ENCODE assay signal across 28 cellular contexts in genomic region chr7:132854238-132854637, GRCh38.
DNase-seq lines count a peak whose midpoint lies in the region; ATAC-seq, FAIRE-seq and TF ChIP-seq lines count a peak whose summit lies in the region.
"Had no signal": no experiment of that assay in that cellular context is flagged by ENCODE, and none has a peak within 500 bp of the region (broad histone marks: within the 10 kb centered on the region; RNA-seq: fewer than 3 reads in every experiment).

No MANE protein-coding gene starts in this region.

- no peak for TF ChIP-seq RAD21 in HepG2 (CRISPR knock-in tag; IDR thresholded peaks at IDR 0.05)
- no peak for TF ChIP-seq RAD21 in IMR-90 (IDR thresholded peaks at IDR 0.05; ENCODE audit: low read length)
- TF ChIP-seq RAD21 in H1 (IDR thresholded peaks at IDR 0.05 in 1 of 2, conservative IDR thresholded peaks at IDR 0.05 in 1 of 2; ENCODE audit: low read depth in 2 of 2, low read length in 2 of 2): no peak

- H2BK120ac ChIP-seq in IMR-90 (ENCODE audit: low read depth, low read length): no peak overlapping the region
- no peak overlapping the region for H2BK120ac ChIP-seq in H1 (replicated peaks; ENCODE audit: low read depth, low read length)

- H3K27ac ChIP-seq in HepG2 (ENCODE audit: extremely low read length, insufficient read depth, low read length) (no peak overlapping the region), right lobe of liver (no peak overlapping the region), IMR-90 (ENCODE audit: insufficient read depth, low read length) (no peak overlapping the region), H1 (ENCODE audit: low read depth, low read length) (no peak overlapping the region)
- H3K27ac ChIP-seq: BLaER1 had no signal

- H3K9me1 ChIP-seq in IMR-90 (ENCODE audit: insufficient read depth, low read length): 0 out of 2 replicates have a peak, but pooled peaks cover 3% of the 10 kb centered on the region

- H3K4me3 ChIP-seq in HepG2 (replicated peaks in 1 of 3; ENCODE audit: insufficient read depth in 1 of 3, low read depth in 2 of 3, low read length in 3 of 3): no peak overlapping the region
- no peak overlapping the region for H3K4me3 ChIP-seq in right lobe of liver
- no peak overlapping the region for H3K4me3 ChIP-seq in IMR-90 (ENCODE audit: insufficient read depth, low read depth, low read length)
- no peak overlapping the region for H3K4me3 ChIP-seq in adipocyte (ENCODE audit: low read length)
- H3K4me3 ChIP-seq in H1 (ENCODE audit: extremely low read depth in 1 of 4, insufficient read depth in 2 of 4, low read depth in 3 of 4, low read length in 4 of 4): no peak overlapping the region
- H3K4me3 ChIP-seq: BLaER1 had no signal

- H3K27me3 ChIP-seq in HepG2 (ENCODE audit: control insufficient read depth in 1 of 2, insufficient read depth in 2 of 2, low read length in 2 of 2): no peaks in the 10 kb centered on the region
- no peaks in the 10 kb centered on the region for H3K27me3 ChIP-seq in right lobe of liver
- H3K27me3 ChIP-seq in IMR-90 (ENCODE audit: control insufficient read depth, insufficient read depth, low read length): no peaks in the 10 kb centered on the region
- no peaks in the 10 kb centered on the region for H3K27me3 ChIP-seq in adipocyte (replicated peaks; ENCODE audit: control insufficient read depth, insufficient read depth, low read length)
- peaks cover 0 to 3% (median 0%) of the 10 kb centered on the region in 4 experiments; a peak in 1 of 7 replicates for H3K27me3 ChIP-seq in H1 (replicated peaks in 1 of 4; ENCODE audit: control insufficient read depth in 3 of 4, extremely low read depth in 1 of 4, insufficient read depth in 3 of 4, low read length in 3 of 4)
- H3K27me3 ChIP-seq: BE2C, BLaER1 had no signal

- H3K4me3 Mint-ChIP-seq in activated CD4-positive, alpha-beta T cell treated with anti-CD3 and anti-CD28 coated beads for 36 hours: no peak overlapping the region
- H3K4me3 Mint-ChIP-seq: CD14-positive monocyte; CD4-positive, alpha-beta memory T cell; CD4-positive, CD25-positive, alpha-beta regulatory T cell; CD8-positive, alpha-beta memory T cell had no signal

- BruUV-seq in HepG2 (replicated peaks; lab: Mats Ljungman, UMichigan) (no TSS peak), IMR-90 (replicated peaks; lab: Mats Ljungman, UMichigan) (no TSS peak)

- H2BK12ac ChIP-seq in H1 (ENCODE audit: low read depth, low read length): no peak overlapping the region

- TF ChIP-seq EP300 in HepG2 (IDR thresholded peaks at IDR 0.05; ENCODE audit: low read depth in 2 of 2, low read length in 2 of 2) (no peak), HepG2 (CRISPR knock-in tag; IDR thresholded peaks at IDR 0.05; ENCODE audit: borderline replicate concordance) (no peak), H1 (IDR thresholded peaks at IDR 0.05; ENCODE audit: borderline replicate concordance in 1 of 2, low read depth in 2 of 2, low read length in 2 of 2) (no peak)

- H2AFZ ChIP-seq in HepG2 (ENCODE audit: low read length): no peak overlapping the region
- no peak overlapping the region for H2AFZ ChIP-seq in IMR-90 (replicated peaks; ENCODE audit: low read length, poor library complexity)
- no peak overlapping the region for H2AFZ ChIP-seq in H1 (ENCODE audit: low read length)

- H2AK9ac ChIP-seq in IMR-90 (replicated peaks; ENCODE audit: low read depth, low read length, poor library complexity): no peak overlapping the region

- H3K9me3 Mint-ChIP-seq in activated CD4-positive, alpha-beta T cell treated with anti-CD3 and anti-CD28 coated beads for 36 hours (ENCODE audit: low read depth): no peaks in the 10 kb centered on the region

- H4K20me1 ChIP-seq in HepG2 (ENCODE audit: insufficient read depth, low read length): no peaks in the 10 kb centered on the region
- H4K20me1 ChIP-seq in IMR-90 (ENCODE audit: insufficient read depth, low read length): no peaks in the 10 kb centered on the region
- H4K20me1 ChIP-seq in H1 (replicated peaks in 1 of 2; ENCODE audit: control insufficient read depth in 1 of 2, insufficient read depth in 2 of 2, low read length in 2 of 2): no peaks in the 10 kb centered on the region

- no peaks in the 10 kb centered on the region for H3K79me2 ChIP-seq in HepG2 (ENCODE audit: insufficient read depth, low read length)
- 0 out of 4 replicates have a peak, but pooled peaks cover 0 to 8% of the 10 kb centered on the region in 2 experiments for H3K79me2 ChIP-seq in H1 (ENCODE audit: control insufficient read depth in 1 of 2, insufficient read depth in 2 of 2, low read length in 2 of 2)

- intact Hi-C loops in HepG2 (cut with micrococcal nuclease; ENCODE audit: unreplicated experiment): no loop called here
- intact Hi-C loops in right lobe of liver (cut with DNase I): no loop called here
- intact Hi-C loops in IMR-90 (cut with micrococcal nuclease): no loop called here
- intact Hi-C loops in activated CD4-positive, alpha-beta T cell treated with anti-CD3 and anti-CD28 coated beads for 36 hours (cut with DNase I, micrococcal nuclease): no loop called here

- dilution Hi-C loops in IMR-90 (cut with HindIII; ENCODE audit: low sequenced_read_pairs, unreplicated experiment): no loop called here

- no peaks in the 10 kb centered on the region for H3K23me2 ChIP-seq in H1 (ENCODE audit: low read depth, low read length)

- POLR2A ChIA-PET in HepG2 (lab: Yijun Ruan, JAX) (no interaction called here), IMR-90 (lab: Charles Lee; ENCODE audit: unreplicated experiment) (no interaction called here), H1 (lab: Charles Lee; ENCODE audit: partially characterized antibody) (no interaction called here)
- POLR2A ChIA-PET in activated CD4-positive, alpha-beta T cell treated with anti-CD3 and anti-CD28 coated beads for 36 hours (lab: Charles Lee): no interaction called here

- no peak overlapping the region for H2BK15ac ChIP-seq in IMR-90 (ENCODE audit: low read depth, low read length)
- no peak overlapping the region for H2BK15ac ChIP-seq in H1 (ENCODE audit: low read length)

- H3K4me1 ChIP-seq in HepG2 (ENCODE audit: insufficient read depth, low read length): no peaks in the 10 kb centered on the region
- H3K4me1 ChIP-seq in right lobe of liver: peaks cover 0 to under 1% (median 0%) of the 10 kb centered on the region in 4 donors
- no peaks in the 10 kb centered on the region for H3K4me1 ChIP-seq in IMR-90 (ENCODE audit: control insufficient read depth, insufficient read depth, low read length)
- no peaks in the 10 kb centered on the region for H3K4me1 ChIP-seq in adipocyte (ENCODE audit: control insufficient read depth, insufficient read depth, low read length)
- H3K4me1 ChIP-seq in H1 (replicated peaks in 1 of 4; ENCODE audit: control insufficient read depth in 3 of 4, insufficient read depth in 4 of 4, low read length in 3 of 4): peaks cover 0 to 3% (median under 1%) of the 10 kb centered on the region in 4 experiments; a peak in 1 of 7 replicates
- H3K4me1 ChIP-seq: BE2C, BLaER1 had no signal

- H3K27me3 Mint-ChIP-seq in activated CD4-positive, alpha-beta T cell treated with anti-CD3 and anti-CD28 coated beads for 36 hours: no peaks in the 10 kb centered on the region
- H3K27me3 Mint-ChIP-seq: CD4-positive, alpha-beta memory T cell; CD4-positive, CD25-positive, alpha-beta regulatory T cell; CD8-positive, alpha-beta memory T cell had no signal

- no peak overlapping the region for H3K23ac ChIP-seq in IMR-90 (ENCODE audit: low read depth, low read length)
- no peak overlapping the region for H3K23ac ChIP-seq in H1 (ENCODE audit: insufficient read length)

- H3K9ac ChIP-seq in HepG2 (ENCODE audit: insufficient read depth, low read depth, low read length) (no peak overlapping the region), IMR-90 (ENCODE audit: low read depth, low read length) (no peak overlapping the region), adipocyte (ENCODE audit: low read length) (no peak overlapping the region), H1 (replicated peaks in 1 of 4; ENCODE audit: extremely low read depth in 1 of 4, low read depth in 3 of 4, low read length in 3 of 4) (no peak overlapping the region)
- H3K9ac ChIP-seq: BLaER1 had no signal

- ATAC-seq in HepG2 (no peak), right lobe of liver (no peak), IMR-90 (ENCODE audit: low read depth) (no peak; the same call in 1 of the 2 replicates), HG03280 (IDR thresholded peaks at IDR 0.05; ENCODE audit: unreplicated experiment) (no peak)
- no peak for ATAC-seq in activated CD4-positive, alpha-beta T cell treated with anti-CD3 and anti-CD28 coated beads for 36 hours

- H2BK20ac ChIP-seq in IMR-90 (ENCODE audit: low read depth, low read length) (no peak overlapping the region), H1 (ENCODE audit: low read length) (no peak overlapping the region)

- CTCF ChIA-PET in HepG2 (lab: Yijun Ruan, JAX; ENCODE audit: low intra/inter-chr PET ratio, low total read pairs) (no interaction called here), IMR-90 (lab: Yijun Ruan, JAX) (no interaction called here), H1 (lab: Charles Lee; ENCODE audit: partially characterized antibody) (interaction anchor here (3.0 kb wide), 1 partner anchor 14 kb away, joined by 8 read pairs; no protein-coding TSS in a partner anchor)
- CTCF ChIA-PET in activated CD4-positive, alpha-beta T cell treated with anti-CD3 and anti-CD28 coated beads for 36 hours (lab: Charles Lee): no interaction called here

- DNase-seq in HepG2 (ENCODE audit: low spot score) (no peak), right lobe of liver (no peak), IMR-90 (no peak), adipocyte (ENCODE audit: low read depth) (peak; percentile 66), H1 (ENCODE audit: low read depth in 1 of 2, low spot score in 2 of 2) (no peak), iPS-NIHi11 (ENCODE audit: low spot score) (no peak)
- DNase-seq in activated CD4-positive, alpha-beta T cell treated with anti-CD3 and anti-CD28 coated beads for 36 hours: no peak
- DNase-seq: 8988T; ACHN; BE2C; C1 segment of cervical spinal cord; CD4-positive, alpha-beta memory T cell; CD4-positive, CD25-positive, alpha-beta regulatory T cell; CD8-positive, alpha-beta memory T cell; COR-L47; DMS 273 treated with DMSO at 0.1 percent for 48 hours; DMS153; DMS53; DMS79; DND-41; GF-D8 had no signal

- H2BK5ac ChIP-seq in IMR-90 (ENCODE audit: low read depth, low read length, poor library complexity, severe bottlenecking): no peak overlapping the region
- H2BK5ac ChIP-seq in H1 (ENCODE audit: low read depth, low read length): no peak overlapping the region

- no peak overlapping the region for H3K14ac ChIP-seq in IMR-90 (replicated peaks; ENCODE audit: low read depth, low read length)
- H3K14ac ChIP-seq in H1 (ENCODE audit: insufficient read length): no peak overlapping the region

- TF ChIP-seq CTCF in HepG2 (CRISPR knock-in tag; IDR thresholded peaks at IDR 0.05) (no peak), right lobe of liver (IDR thresholded peaks at IDR 0.05) (no peak), IMR-90 (conservative IDR thresholded peaks at IDR 0.05; ENCODE audit: low read depth, low read length) (no peak), H1 (IDR thresholded peaks at IDR 0.05; ENCODE audit: control extremely low read depth in 1 of 3, insufficient read depth in 1 of 3, low read depth in 1 of 3, low read length in 3 of 3) (no peak)

- H3K4ac ChIP-seq in IMR-90 (ENCODE audit: low read depth, low read length) (no peak overlapping the region), H1 (replicated peaks; ENCODE audit: insufficient read length, low read depth, low read length) (no peak overlapping the region)

- H3K36me3 ChIP-seq in HepG2 (replicated peaks in 1 of 2; ENCODE audit: control insufficient read depth in 1 of 2, insufficient read depth in 2 of 2, low read length in 2 of 2): no peaks in the 10 kb centered on the region
- no peaks in the 10 kb centered on the region for H3K36me3 ChIP-seq in right lobe of liver
- H3K36me3 ChIP-seq in IMR-90 (ENCODE audit: control insufficient read depth, insufficient read depth, low read length): 0 out of 2 replicates have a peak, but pooled peaks cover 1% of the 10 kb centered on the region
- no peaks in the 10 kb centered on the region for H3K36me3 ChIP-seq in adipocyte (ENCODE audit: control insufficient read depth, insufficient read depth, low read length, severe bottlenecking)
- no peaks in the 10 kb centered on the region for H3K36me3 ChIP-seq in H1 (ENCODE audit: control insufficient read depth in 2 of 4, insufficient read depth in 4 of 4, low read length in 3 of 4)

- peaks cover 7% of the 10 kb centered on the region for H3K4me1 Mint-ChIP-seq in activated CD4-positive, alpha-beta T cell treated with anti-CD3 and anti-CD28 coated beads for 36 hours
- H3K4me1 Mint-ChIP-seq: CD14-positive monocyte had no signal

- in situ Hi-C loops in HepG2 (cut with HindIII; ENCODE audit: extremely low pct_ligation_motif_present, low pct_unique_long_range_greater_than_20kb): no loop called here
- in situ Hi-C loops in IMR-90 (cut with MboI; ENCODE audit: low sequenced_read_pairs): no loop called here

- no peak overlapping the region for H4K5ac ChIP-seq in IMR-90 (ENCODE audit: low read depth, low read length)
- no peak overlapping the region for H4K5ac ChIP-seq in H1 (ENCODE audit: insufficient read length, low read depth, low read length)

- no peak overlapping the region for H3K56ac ChIP-seq in IMR-90 (ENCODE audit: extremely low read depth, insufficient read depth, low read length)
- H3K56ac ChIP-seq in H1 (replicated peaks; ENCODE audit: insufficient read length, low read depth, low read length): no peak overlapping the region

- no peaks in the 10 kb centered on the region; a peak in 1 of 4 replicates for H3K79me1 ChIP-seq in IMR-90 (ENCODE audit: low read depth in 1 of 2, low read length in 2 of 2)
- no peaks in the 10 kb centered on the region; the same call in 1 of the 2 replicates for H3K79me1 ChIP-seq in H1 (ENCODE audit: low read depth, low read length)

- TF ChIP-seq POLR2A in HepG2 (IDR thresholded peaks at IDR 0.05; ENCODE audit: insufficient read depth in 1 of 2, low read depth in 2 of 2, low read length in 2 of 2): no peak
- no peak for TF ChIP-seq POLR2A in right lobe of liver (IDR thresholded peaks at IDR 0.05)
- TF ChIP-seq POLR2A in IMR-90 (IDR thresholded peaks at IDR 0.05; ENCODE audit: low read depth, low read length): no peak
- TF ChIP-seq POLR2A in H1 (IDR thresholded peaks at IDR 0.05; ENCODE audit: control extremely low read depth in 1 of 2, low read depth in 2 of 2, low read length in 2 of 2): no peak

- FAIRE-seq in HepG2 (lab: Jason Lieb, UNC) (no peak), H1 (lab: Jason Lieb, UNC) (no peak)
- FAIRE-seq: A204.1, G401.6, GM12891, GM19239 had no signal

- 98% methylated on average over 1 of the region's 1 CpG for WGBS in HepG2 (ENCODE audit: low lambda C conversion rate)
- WGBS in right lobe of liver (ENCODE audit: insufficient coverage, low coverage, low lambda C conversion rate, missing lambda C conversion rate): 93% methylated on average over 1 of the region's 1 CpG
- no CpG with 5 or more reads among the region's 1 CpG for WGBS in IMR-90 (ENCODE audit: extremely low coverage in 2 of 2, insufficient read length in 1 of 2), 2 experiments
- WGBS in H1 (ENCODE audit: extremely low coverage in 1 of 2, insufficient coverage in 1 of 2, insufficient read length in 1 of 2, insufficient replicate concordance in 2 of 2, low coverage in 1 of 2, low lambda C conversion rate in 2 of 2, missing lambda C conversion rate in 1 of 2), 2 experiments: 100% methylated on average over 1 of the region's 1 CpG; no CpG with 5 or more reads in 1 of the 2 experiments

- H3K27ac Mint-ChIP-seq in activated CD4-positive, alpha-beta T cell treated with anti-CD3 and anti-CD28 coated beads for 36 hours: no peak overlapping the region
- H3K27ac Mint-ChIP-seq: CD14-positive monocyte; CD4-positive, alpha-beta memory T cell; CD4-positive, CD25-positive, alpha-beta regulatory T cell; CD8-positive, alpha-beta memory T cell had no signal

- H3K4me2 ChIP-seq in HepG2 (ENCODE audit: low read depth, low read length): no peak overlapping the region
- H3K4me2 ChIP-seq in IMR-90 (ENCODE audit: low read depth, low read length): no peak overlapping the region
- no peak overlapping the region for H3K4me2 ChIP-seq in H1 (ENCODE audit: insufficient read depth in 1 of 2, low read depth in 2 of 2, low read length in 2 of 2)
- H3K4me2 ChIP-seq: BLaER1 had no signal

- H4K8ac ChIP-seq in IMR-90 (ENCODE audit: low read depth in 2 of 2, low read length in 2 of 2) (no peak overlapping the region), H1 (ENCODE audit: extremely low read depth, insufficient read depth, low read length) (no peak overlapping the region)

- H3K36me3 Mint-ChIP-seq in activated CD4-positive, alpha-beta T cell treated with anti-CD3 and anti-CD28 coated beads for 36 hours (ENCODE audit: low read depth): peaks cover 19% of the 10 kb centered on the region

- no peak overlapping the region for H3K18ac ChIP-seq in IMR-90 (ENCODE audit: low read depth, low read length)
- H3K18ac ChIP-seq in H1 (ENCODE audit: extremely low read depth, low read length): no peak overlapping the region

- H3K9me3 ChIP-seq in HepG2 (ENCODE audit: low read length): no peaks in the 10 kb centered on the region
- H3K9me3 ChIP-seq in right lobe of liver: no peaks in the 10 kb centered on the region
- H3K9me3 ChIP-seq in IMR-90 (ENCODE audit: control insufficient read depth, insufficient read depth, low read length): no peaks in the 10 kb centered on the region
- H3K9me3 ChIP-seq in adipocyte (ENCODE audit: control insufficient read depth, low read length): no peaks in the 10 kb centered on the region
- no peaks in the 10 kb centered on the region for H3K9me3 ChIP-seq in H1 (ENCODE audit: insufficient read depth in 2 of 2, low read depth in 1 of 2, low read length in 1 of 2)
- H3K9me3 ChIP-seq: BE2C, BLaER1 had no signal

- no peak overlapping the region for H4K91ac ChIP-seq in IMR-90 (ENCODE audit: insufficient read depth, low read depth, low read length)
- no peak overlapping the region for H4K91ac ChIP-seq in H1 (replicated peaks; ENCODE audit: insufficient read length, low read length)

- no peak overlapping the region for H2AK5ac ChIP-seq in IMR-90 (ENCODE audit: low read depth, low read length)
- H2AK5ac ChIP-seq in H1 (ENCODE audit: low read depth, low read length): no peak overlapping the region

Comparison
In these comparisons a context has a peak if more than half of its experiments do, and no peak if none do; other contexts are left out.
1. Of the 41 proteins assayed by ChIP-seq in both HepG2 and H1: peak only in HepG2: none; only in H1: none; in both: CEBPB; in neither: 40.